ENCODE assay signal across 1 cellular context in the genomic region with DNA sequence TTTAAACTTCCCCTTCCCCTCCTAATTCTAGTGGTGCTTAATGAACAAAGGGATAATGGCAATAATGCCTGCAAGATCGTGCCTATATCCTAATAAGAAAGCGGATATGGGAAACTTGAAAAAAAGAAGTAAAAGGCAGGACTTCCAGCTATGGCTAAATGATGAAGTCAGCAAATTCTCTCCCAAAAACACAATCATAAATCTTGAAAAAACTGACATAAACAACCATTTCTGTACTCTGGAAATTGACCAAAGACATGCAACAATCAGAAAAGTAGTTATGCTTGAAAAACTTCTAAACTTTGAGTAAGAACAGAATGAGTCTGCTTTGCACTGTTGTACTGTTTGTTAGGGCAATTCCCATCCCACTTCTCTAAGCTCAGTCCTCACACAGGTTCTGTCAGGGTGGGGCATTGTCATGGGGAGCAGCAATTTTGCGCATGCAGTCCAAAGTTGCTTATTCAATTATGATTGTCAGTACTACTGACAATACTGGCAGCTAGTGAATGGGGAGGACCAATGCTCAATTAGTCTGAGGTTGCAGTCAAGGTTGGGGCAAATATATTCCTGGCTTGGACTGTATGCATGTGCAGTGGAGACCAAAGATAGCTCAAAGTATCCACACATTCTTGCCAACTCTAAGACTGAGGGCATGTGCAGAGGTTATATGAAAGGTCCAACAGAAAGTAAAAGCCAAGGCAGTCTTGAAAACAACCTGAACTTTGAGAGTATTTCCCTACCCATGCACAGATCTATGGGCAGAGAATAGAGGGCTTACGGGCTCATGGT.
TF ChIP-seq lines count a peak whose summit lies in the region.

No MANE protein-coding gene starts in this region.

TF ChIP-seq in GM12878, 131 proteins besides CTCF, POLR2A, EP300 and RAD21:
- TF ChIP-seq JUND (IDR thresholded peaks at IDR 0.05; ENCODE audit: low read depth, low read length) (no peak), PAX5 (IDR thresholded peaks at IDR 0.05; ENCODE audit: borderline replicate concordance, low read depth, low read length) (no peak), SUZ12 (IDR thresholded peaks at IDR 0.05; ENCODE audit: unreplicated experiment) (no peak), NR2F1 (conservative IDR thresholded peaks at IDR 0.05) (no peak), NRF1 (conservative IDR thresholded peaks at IDR 0.05; ENCODE audit: low read depth, low read length) (no peak), E2F8 (IDR thresholded peaks at IDR 0.05; ENCODE audit: low read depth, partially characterized antibody) (no peak), POU2F2 (IDR thresholded peaks at IDR 0.05; ENCODE audit: borderline replicate concordance, low read depth, low read length) (no peak), CREM (IDR thresholded peaks at IDR 0.05; ENCODE audit: low read depth) (no peak), ESRRA (IDR thresholded peaks at IDR 0.05; ENCODE audit: low read length) (no peak), CHD4 (IDR thresholded peaks at IDR 0.05) (no peak), CBFB (IDR thresholded peaks at IDR 0.05; ENCODE audit: low read depth) (no peak), TAF1 (IDR thresholded peaks at IDR 0.05; ENCODE audit: borderline replicate concordance, low read depth, low read length) (no peak), EGR1 (IDR thresholded peaks at IDR 0.05; ENCODE audit: borderline replicate concordance in 1 of 2, low read depth in 2 of 2, low read length in 2 of 2) (no peak), CEBPZ (IDR thresholded peaks at IDR 0.05; ENCODE audit: low read depth, low read length) (no peak), ZNF384 (IDR thresholded peaks at IDR 0.05; ENCODE audit: borderline replicate concordance, low read depth, low read length) (no peak), CBX5 (IDR thresholded peaks at IDR 0.05; ENCODE audit: low read depth) (no peak), TCF3 (IDR thresholded peaks at IDR 0.05; ENCODE audit: borderline replicate concordance, insufficient read depth, low read depth, low read length) (no peak), SRF (IDR thresholded peaks at IDR 0.05; ENCODE audit: low read depth in 2 of 2, low read length in 2 of 2) (no peak)
- TF ChIP-seq, protein P1, sequence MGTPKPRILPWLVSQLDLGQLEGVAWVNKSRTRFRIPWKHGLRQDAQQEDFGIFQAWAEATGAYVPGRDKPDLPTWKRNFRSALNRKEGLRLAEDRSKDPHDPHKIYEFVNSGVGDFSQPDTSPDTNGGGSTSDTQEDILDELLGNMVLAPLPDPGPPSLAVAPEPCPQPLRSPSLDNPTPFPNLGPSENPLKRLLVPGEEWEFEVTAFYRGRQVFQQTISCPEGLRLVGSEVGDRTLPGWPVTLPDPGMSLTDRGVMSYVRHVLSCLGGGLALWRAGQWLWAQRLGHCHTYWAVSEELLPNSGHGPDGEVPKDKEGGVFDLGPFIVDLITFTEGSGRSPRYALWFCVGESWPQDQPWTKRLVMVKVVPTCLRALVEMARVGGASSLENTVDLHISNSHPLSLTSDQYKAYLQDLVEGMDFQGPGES (IDR thresholded peaks at IDR 0.05): no peak
- TF ChIP-seq, protein P2, sequence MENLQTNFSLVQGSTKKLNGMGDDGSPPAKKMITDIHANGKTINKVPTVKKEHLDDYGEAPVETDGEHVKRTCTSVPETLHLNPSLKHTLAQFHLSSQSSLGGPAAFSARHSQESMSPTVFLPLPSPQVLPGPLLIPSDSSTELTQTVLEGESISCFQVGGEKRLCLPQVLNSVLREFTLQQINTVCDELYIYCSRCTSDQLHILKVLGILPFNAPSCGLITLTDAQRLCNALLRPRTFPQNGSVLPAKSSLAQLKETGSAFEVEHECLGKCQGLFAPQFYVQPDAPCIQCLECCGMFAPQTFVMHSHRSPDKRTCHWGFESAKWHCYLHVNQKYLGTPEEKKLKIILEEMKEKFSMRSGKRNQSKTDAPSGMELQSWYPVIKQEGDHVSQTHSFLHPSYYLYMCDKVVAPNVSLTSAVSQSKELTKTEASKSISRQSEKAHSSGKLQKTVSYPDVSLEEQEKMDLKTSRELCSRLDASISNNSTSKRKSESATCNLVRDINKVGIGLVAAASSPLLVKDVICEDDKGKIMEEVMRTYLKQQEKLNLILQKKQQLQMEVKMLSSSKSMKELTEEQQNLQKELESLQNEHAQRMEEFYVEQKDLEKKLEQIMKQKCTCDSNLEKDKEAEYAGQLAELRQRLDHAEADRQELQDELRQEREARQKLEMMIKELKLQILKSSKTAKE (IDR thresholded peaks at IDR 0.05; ENCODE audit: low read depth, poor library complexity, severe bottlenecking): no peak
